ENCODE assay signal across 1 cellular context in the genomic region with DNA sequence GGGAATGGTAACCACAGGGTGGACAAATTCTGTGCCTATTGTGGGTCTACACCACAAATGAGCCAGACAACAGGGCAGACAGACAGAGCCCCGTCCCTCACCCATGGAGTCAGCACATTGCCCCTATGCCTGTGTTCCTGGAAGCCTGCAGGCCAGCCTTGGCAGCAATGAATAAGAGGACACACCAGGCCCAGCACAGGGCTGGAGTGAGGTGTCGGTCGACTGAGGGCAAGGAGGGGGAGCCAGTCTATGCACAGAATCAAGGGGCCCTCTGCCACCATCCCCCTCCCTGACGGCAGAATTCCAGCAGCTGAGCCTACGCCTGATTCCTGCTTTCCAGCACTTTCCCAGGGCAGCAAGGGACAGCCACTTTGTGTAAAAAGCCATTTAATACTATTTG.
TF ChIP-seq lines count a peak whose summit lies in the region.

No MANE protein-coding gene starts in this region.

TF ChIP-seq in GM23338, 12 proteins besides CTCF, POLR2A, EP300 and RAD21 (continued from another document):
- TF ChIP-seq, protein P1, sequence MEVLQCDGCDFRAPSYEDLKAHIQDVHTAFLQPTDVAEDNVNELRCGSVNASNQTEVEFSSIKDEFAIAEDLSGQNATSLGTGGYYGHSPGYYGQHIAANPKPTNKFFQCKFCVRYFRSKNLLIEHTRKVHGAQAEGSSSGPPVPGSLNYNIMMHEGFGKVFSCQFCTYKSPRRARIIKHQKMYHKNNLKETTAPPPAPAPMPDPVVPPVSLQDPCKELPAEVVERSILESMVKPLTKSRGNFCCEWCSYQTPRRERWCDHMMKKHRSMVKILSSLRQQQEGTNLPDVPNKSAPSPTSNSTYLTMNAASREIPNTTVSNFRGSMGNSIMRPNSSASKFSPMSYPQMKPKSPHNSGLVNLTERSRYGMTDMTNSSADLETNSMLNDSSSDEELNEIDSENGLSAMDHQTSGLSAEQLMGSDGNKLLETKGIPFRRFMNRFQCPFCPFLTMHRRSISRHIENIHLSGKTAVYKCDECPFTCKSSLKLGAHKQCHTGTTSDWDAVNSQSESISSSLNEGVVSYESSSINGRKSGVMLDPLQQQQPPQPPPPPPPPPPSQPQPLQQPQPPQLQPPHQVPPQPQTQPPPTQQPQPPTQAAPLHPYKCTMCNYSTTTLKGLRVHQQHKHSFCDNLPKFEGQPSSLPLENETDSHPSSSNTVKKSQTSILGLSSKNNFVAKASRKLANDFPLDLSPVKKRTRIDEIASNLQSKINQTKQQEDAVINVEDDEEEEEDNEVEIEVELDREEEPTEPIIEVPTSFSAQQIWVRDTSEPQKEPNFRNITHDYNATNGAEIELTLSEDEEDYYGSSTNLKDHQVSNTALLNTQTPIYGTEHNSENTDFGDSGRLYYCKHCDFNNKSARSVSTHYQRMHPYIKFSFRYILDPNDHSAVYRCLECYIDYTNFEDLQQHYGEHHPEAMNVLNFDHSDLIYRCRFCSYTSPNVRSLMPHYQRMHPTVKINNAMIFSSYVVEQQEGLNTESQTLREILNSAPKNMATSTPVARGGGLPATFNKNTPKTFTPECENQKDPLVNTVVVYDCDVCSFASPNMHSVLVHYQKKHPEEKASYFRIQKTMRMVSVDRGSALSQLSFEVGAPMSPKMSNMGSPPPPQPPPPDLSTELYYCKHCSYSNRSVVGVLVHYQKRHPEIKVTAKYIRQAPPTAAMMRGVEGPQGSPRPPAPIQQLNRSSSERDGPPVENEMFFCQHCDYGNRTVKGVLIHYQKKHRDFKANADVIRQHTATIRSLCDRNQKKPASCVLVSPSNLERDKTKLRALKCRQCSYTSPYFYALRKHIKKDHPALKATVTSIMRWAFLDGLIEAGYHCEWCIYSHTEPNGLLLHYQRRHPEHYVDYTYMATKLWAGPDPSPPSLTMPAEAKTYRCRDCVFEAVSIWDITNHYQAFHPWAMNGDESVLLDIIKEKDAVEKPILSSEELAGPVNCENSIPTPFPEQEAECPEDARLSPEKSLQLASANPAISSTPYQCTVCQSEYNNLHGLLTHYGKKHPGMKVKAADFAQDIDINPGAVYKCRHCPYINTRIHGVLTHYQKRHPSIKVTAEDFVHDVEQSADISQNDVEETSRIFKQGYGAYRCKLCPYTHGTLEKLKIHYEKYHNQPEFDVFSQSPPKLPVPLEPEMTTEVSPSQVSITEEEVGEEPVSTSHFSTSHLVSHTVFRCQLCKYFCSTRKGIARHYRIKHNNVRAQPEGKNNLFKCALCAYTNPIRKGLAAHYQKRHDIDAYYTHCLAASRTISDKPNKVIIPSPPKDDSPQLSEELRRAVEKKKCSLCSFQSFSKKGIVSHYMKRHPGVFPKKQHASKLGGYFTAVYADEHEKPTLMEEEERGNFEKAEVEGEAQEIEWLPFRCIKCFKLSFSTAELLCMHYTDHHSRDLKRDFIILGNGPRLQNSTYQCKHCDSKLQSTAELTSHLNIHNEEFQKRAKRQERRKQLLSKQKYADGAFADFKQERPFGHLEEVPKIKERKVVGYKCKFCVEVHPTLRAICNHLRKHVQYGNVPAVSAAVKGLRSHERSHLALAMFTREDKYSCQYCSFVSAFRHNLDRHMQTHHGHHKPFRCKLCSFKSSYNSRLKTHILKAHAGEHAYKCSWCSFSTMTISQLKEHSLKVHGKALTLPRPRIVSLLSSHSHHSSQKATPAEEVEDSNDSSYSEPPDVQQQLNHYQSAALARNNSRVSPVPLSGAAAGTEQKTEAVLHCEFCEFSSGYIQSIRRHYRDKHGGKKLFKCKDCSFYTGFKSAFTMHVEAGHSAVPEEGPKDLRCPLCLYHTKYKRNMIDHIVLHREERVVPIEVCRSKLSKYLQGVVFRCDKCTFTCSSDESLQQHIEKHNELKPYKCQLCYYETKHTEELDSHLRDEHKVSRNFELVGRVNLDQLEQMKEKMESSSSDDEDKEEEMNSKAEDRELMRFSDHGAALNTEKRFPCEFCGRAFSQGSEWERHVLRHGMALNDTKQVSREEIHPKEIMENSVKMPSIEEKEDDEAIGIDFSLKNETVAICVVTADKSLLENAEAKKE (CRISPR knock-in tag; IDR thresholded peaks at IDR 0.05), result no peak
- TF ChIP-seq POLR2AphosphoS5 (IDR thresholded peaks at IDR 0.05; ENCODE audit: low read depth), result no peak
